ENCODE assay signal across 19 cellular contexts in genomic region chr6:350371-350770, GRCh38. TPM values are rescaled to one million over a fixed set of nuclear protein-coding genes. Genes with fewer than 3 reads are reported as not detected.
DNase-seq lines count a peak whose midpoint lies in the region; ATAC-seq, FAIRE-seq and TF ChIP-seq lines count a peak whose summit lies in the region.
"Had no signal": no experiment of that assay in that cellular context is flagged by ENCODE, and none has a peak within 500 bp of the region (broad histone marks: within the 10 kb centered on the region; RNA-seq: fewer than 3 reads in every experiment).

No MANE protein-coding gene starts in this region.

- H3K9ac ChIP-seq in kidney (ENCODE audit: low read length in 2 of 2), result no peak overlapping the region

- peaks cover 93% of the 10 kb centered on the region for H3K4me1 ChIP-seq in OCI-LY7 (ENCODE audit: insufficient read depth, low read length, poor library complexity, severe bottlenecking)
- no peaks in the 10 kb centered on the region for H3K4me1 ChIP-seq in kidney (ENCODE audit: control insufficient read depth in 1 of 2, insufficient read depth in 1 of 2, low read depth in 1 of 2, low read length in 2 of 2)
- H3K4me1 ChIP-seq in upper lobe of right lung, result no peaks in the 10 kb centered on the region

- DNase-seq in OCI-LY7 (ENCODE audit: low spot score), result no peak
- DNase-seq in activated B cell treated with CpG ODN at 0.5 μM for 24 hours, result no peak
- peak; percentile 27 for DNase-seq in kidney
- peak; percentile 48 for DNase-seq in upper lobe of right lung
- DNase-seq in GM19238 (ENCODE audit: insufficient read length, low spot score), result no peak
- DNase-seq in cerebellar nuclear complex (lab: John Stamatoyannopoulos, UW), result no peak
- DNase-seq: C1 segment of cervical spinal cord; CD4-positive, alpha-beta memory T cell; COR-L47; DMS153; DND-41; H9 had no signal

- H3K27me3 Mint-ChIP-seq in activated B cell treated with CpG ODN at 0.5 μM for 24 hours, result no peaks in the 10 kb centered on the region
- H3K27me3 Mint-ChIP-seq: CD4-positive, alpha-beta memory T cell had no signal

- peak overlapping the region; percentile 16 for H3K27ac Mint-ChIP-seq in activated B cell treated with CpG ODN at 0.5 μM for 24 hours
- H3K27ac Mint-ChIP-seq: CD4-positive, alpha-beta memory T cell; GM23338 had no signal

- peak overlapping the region; percentile 28 for H3K27ac ChIP-seq in OCI-LY7 (ENCODE audit: low read depth, low read length, poor library complexity, severe bottlenecking)
- no peak overlapping the region for H3K27ac ChIP-seq in kidney (ENCODE audit: low read depth in 2 of 2, low read length in 2 of 2)
- no peak overlapping the region for H3K27ac ChIP-seq in upper lobe of right lung

- no peak overlapping the region for H2AFZ ChIP-seq in OCI-LY7 (ENCODE audit: low read length)
- H2AFZ ChIP-seq: GM23338 had no signal

- intact Hi-C loops in OCI-LY7 (cut with micrococcal nuclease; ENCODE audit: unreplicated experiment), result loop anchor here (5.0 kb wide), 1 partner anchor 42 kb away; the partner anchor contains the start of gene IRF4
- intact Hi-C loops in activated B cell treated with CpG ODN at 0.5 μM for 24 hours (cut with micrococcal nuclease), result no loop called here
- intact Hi-C loops in kidney (cut with DNase I), result no loop called here
- intact Hi-C loops in upper lobe of right lung (cut with DNase I), result no loop called here

- POLR2A ChIA-PET in OCI-LY7 (lab: Charles Lee) (interaction anchor here (0.8 to 8.4 kb wide), 17 partner anchors 10 to 167 kb away, joined by 3 to 77 read pairs (median 5); partner anchors contain the start of genes DUSP22 and IRF4), activated B cell treated with CpG ODN at 0.5 μM for 24 hours (lab: Charles Lee) (interaction anchor here (1.1 to 1.6 kb wide), 4 partner anchors 10 to 123 kb away, joined by 3 to 10 read pairs (median 4); no protein-coding TSS in a partner anchor)

- H3K36me3 ChIP-seq in OCI-LY7 (ENCODE audit: insufficient read depth, low read length), result peaks cover 29% of the 10 kb centered on the region; the same call in 1 of the 2 replicates
- H3K36me3 ChIP-seq in kidney (ENCODE audit: control insufficient read depth in 1 of 2, insufficient read depth in 2 of 2, low read length in 2 of 2), result peaks cover 6% of the 10 kb centered on the region in 2 donors
- H3K36me3 ChIP-seq in upper lobe of right lung, result peaks cover 22% of the 10 kb centered on the region

- H3K79me2 ChIP-seq in OCI-LY7 (ENCODE audit: insufficient read depth, low read depth, low read length), result no peaks in the 10 kb centered on the region

- TF ChIP-seq CTCF in OCI-LY7 (conservative IDR thresholded peaks at IDR 0.05; ENCODE audit: low read length) (no peak), activated B cell treated with CpG ODN at 0.5 μM for 24 hours (IDR thresholded peaks at IDR 0.05) (no peak), kidney (IDR thresholded peaks at IDR 0.05; ENCODE audit: borderline replicate concordance, extremely low read depth, insufficient read depth) (no peak), upper lobe of right lung (IDR thresholded peaks at IDR 0.05) (no peak)

- no peaks in the 10 kb centered on the region for H3K9me2 ChIP-seq in OCI-LY7 (ENCODE audit: insufficient read depth, low read length)

- ATAC-seq in activated B cell treated with CpG ODN at 0.5 μM for 24 hours (ENCODE audit: low read depth) (no peak), upper lobe of right lung (no peak), HG03520 (IDR thresholded peaks at IDR 0.05; ENCODE audit: unreplicated experiment) (no peak)
- ATAC-seq: HCT116 had no signal

- H3K4me3 ChIP-seq in OCI-LY7 (ENCODE audit: low read depth, low read length, poor library complexity, severe bottlenecking) (no peak overlapping the region), kidney (ENCODE audit: low read length in 2 of 2) (no peak overlapping the region), upper lobe of right lung (no peak overlapping the region)
- H3K4me3 ChIP-seq: GM23338 had no signal

- no peaks in the 10 kb centered on the region for H3K27me3 ChIP-seq in upper lobe of right lung

- H3K9me3 ChIP-seq in OCI-LY7 (ENCODE audit: low read length), result no peaks in the 10 kb centered on the region
- no peaks in the 10 kb centered on the region for H3K9me3 ChIP-seq in kidney (ENCODE audit: control insufficient read depth in 1 of 2, low read length in 2 of 2)
- no peaks in the 10 kb centered on the region for H3K9me3 ChIP-seq in upper lobe of right lung

- H3K9me3 Mint-ChIP-seq in activated B cell treated with CpG ODN at 0.5 μM for 24 hours, result no peaks in the 10 kb centered on the region

- no peak for FAIRE-seq in kidney (lab: Jason Lieb, UNC)
- FAIRE-seq: G401.6 had no signal

- H3K4me1 Mint-ChIP-seq in activated B cell treated with CpG ODN at 0.5 μM for 24 hours, result peaks cover 59% of the 10 kb centered on the region
- H3K4me1 Mint-ChIP-seq: CD4-positive, alpha-beta memory T cell had no signal

- peak overlapping the region; percentile 59; the same call in 1 of the 2 replicates for H3K4me2 ChIP-seq in OCI-LY7 (ENCODE audit: low read length)
- H3K4me2 ChIP-seq: GM23338 had no signal

- CTCF ChIA-PET in OCI-LY7 (lab: Charles Lee; ENCODE audit: unreplicated experiment), result interaction anchor here (0.5 to 2.5 kb wide), 5 partner anchors 11 to 53 kb away, joined by 3 to 14 read pairs (median 3); no protein-coding TSS in a partner anchor
- CTCF ChIA-PET in activated B cell treated with CpG ODN at 0.5 μM for 24 hours (lab: Charles Lee), result interaction anchor here (0.9 to 1.4 kb wide), 3 partner anchors 10 to 134 kb away, joined by 3 to 5 read pairs (median 3); no protein-coding TSS in a partner anchor

- no peaks in the 10 kb centered on the region for H4K20me1 ChIP-seq in OCI-LY7 (ENCODE audit: insufficient read depth, low read length)

- H3K36me3 Mint-ChIP-seq in activated B cell treated with CpG ODN at 0.5 μM for 24 hours (ENCODE audit: low read depth), result peaks cover 73% of the 10 kb centered on the region

- BruUV-seq in OCI-LY7 (replicated peaks; lab: Mats Ljungman, UMichigan), result no TSS peak

- no peak overlapping the region for H3K4me3 Mint-ChIP-seq in activated B cell treated with CpG ODN at 0.5 μM for 24 hours
- H3K4me3 Mint-ChIP-seq: CD4-positive, alpha-beta memory T cell; GM23338; H9 had no signal

RNA-seq across cellular contexts. Expression of gene IRF4, which starts 41.2 kb away (rescaled TPM):
- 143 and 189 TPM in 2 replicates for total RNA-seq in OCI-LY7 (2014; rRNA removed; shearing (Covaris generic))
- total RNA-seq in OCI-LY7 (2022) (281 and 291 TPM in 2 replicates), activated B cell treated with CpG ODN at 0.5 μM for 24 hours (417 and 426 TPM in 2 replicates), kidney (23.7 TPM), upper lobe of right lung (3.7 TPM)
- polyA plus RNA-seq in kidney (ENCODE audit: insufficient read depth, low read depth, low replicate concordance), result not detected
- total RNA-seq: A172, H4 had no signal
- polyA plus RNA-seq: BJ had no signal

RNA-seq across cellular contexts. Expression of gene DUSP22, which starts 58.1 kb away (rescaled TPM):
- total RNA-seq in OCI-LY7 (2014; rRNA removed; shearing (Covaris generic)), result 133 and 149 TPM in 2 replicates
- total RNA-seq in OCI-LY7 (2022) (171 and 215 TPM in 2 replicates), activated B cell treated with CpG ODN at 0.5 μM for 24 hours (137 and 153 TPM in 2 replicates), kidney (60.7 TPM), upper lobe of right lung (61.2 TPM)
- polyA plus RNA-seq in kidney (ENCODE audit: insufficient read depth, low read depth, low replicate concordance), result 24.0 TPM

Comparison
In these comparisons a context has a peak if more than half of its experiments do, and no peak if none do; other contexts are left out.
1. DNase-seq: peak in kidney (single experiment) and upper lobe of right lung (single experiment); none in OCI-LY7 (single experiment), activated B cell treated with CpG ODN at 0.5 μM for 24 hours (single experiment), GM19238 (single experiment) and cerebellar nuclear complex (0 of 2).